Comparison of ENCODE assay signal across 8 cellular contexts in the genomic region with DNA sequence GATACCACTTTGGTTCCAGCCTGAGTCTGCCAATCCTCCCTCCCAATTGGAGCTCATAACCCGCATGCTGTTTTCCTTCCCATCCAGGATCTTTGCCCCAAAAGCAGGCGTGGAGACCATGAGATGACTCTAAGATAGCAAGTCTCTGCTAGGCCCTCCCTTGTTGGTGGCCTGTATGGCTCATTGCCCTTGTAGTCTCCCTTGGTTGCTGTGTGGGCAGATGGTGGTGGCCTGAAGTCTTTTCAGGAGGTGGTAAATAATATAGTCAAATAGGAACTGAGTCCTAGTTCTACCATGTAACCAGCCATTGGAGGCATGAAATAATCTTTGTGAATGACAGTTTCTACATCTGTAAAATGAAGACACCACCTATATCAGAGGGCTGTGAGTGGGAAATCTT. TPM values are rescaled to one million over a fixed set of nuclear protein-coding genes. Genes with fewer than 3 reads are reported as not detected.
A peak's percentile ranks its signal among the peaks of the same experiment; 100 is the strongest.
DNase-seq lines count a peak whose midpoint lies in the region; ATAC-seq and TF ChIP-seq lines count a peak whose summit lies in the region.

No MANE protein-coding gene starts in this region.

- in situ Hi-C loops in Panc1 (cut with HindIII; ENCODE audit: low pct_unique_long_range_greater_than_20kb, low sequenced_read_pairs) (no loop called here), gastrocnemius medialis (cut with MboI; ENCODE audit: low sequenced_read_pairs in 4 of 4) (no loop called here)

- intact Hi-C loops in Panc1 (cut with micrococcal nuclease; ENCODE audit: unreplicated experiment): no loop called here
- intact Hi-C loops in gastrocnemius medialis (cut with DNase I; ENCODE audit: low total_unique reads): no loop called here
- intact Hi-C loops in adrenal gland (cut with DNase I): no loop called here

- no TSS peak for BruUV-seq in Panc1 (replicated peaks; lab: Mats Ljungman, UMichigan)

- no peaks in the 10 kb centered on the region for H3K9me3 ChIP-seq in Panc1 (ENCODE audit: control insufficient read depth, insufficient read depth, low read depth, low read length)
- H3K9me3 ChIP-seq in gastrocnemius medialis: no peaks in the 10 kb centered on the region
- no peaks in the 10 kb centered on the region for H3K9me3 ChIP-seq in adrenal gland (replicated peaks in 1 of 3)

- POLR2A ChIA-PET in Panc1 (lab: Charles Lee): interaction anchor here (0.7 kb wide), 1 partner anchor 34 kb away, joined by 5 read pairs; no protein-coding TSS in a partner anchor

- no peak for ATAC-seq in Panc1
- ATAC-seq in gastrocnemius medialis: no peak
- no peak for ATAC-seq in HG03039 (IDR thresholded peaks at IDR 0.05; ENCODE audit: unreplicated experiment)
- ATAC-seq in GM18498 (IDR thresholded peaks at IDR 0.05; ENCODE audit: unreplicated experiment): no peak

- TF ChIP-seq POLR2A in gastrocnemius medialis (IDR thresholded peaks at IDR 0.05) (no peak), adrenal gland (IDR thresholded peaks at IDR 0.05) (no peak)

- no peak for DNase-seq in GM12864 (ENCODE audit: low read depth)
- DNase-seq in Panc1 (ENCODE audit: low read depth, low spot score): no peak
- no peak for DNase-seq in epithelial cell of proximal tubule (ENCODE audit: low read depth)
- no peak for DNase-seq in gastrocnemius medialis
- DNase-seq in NCI-H774 (lab: John Stamatoyannopoulos, UW): no peak
- DNase-seq in adrenal gland: no peak

- CTCF ChIA-PET in Panc1 (lab: Charles Lee): interaction anchor here (0.7 kb wide), 1 partner anchor 9 kb away, joined by 5 read pairs; no protein-coding TSS in a partner anchor

- H3K27ac ChIP-seq in Panc1 (ENCODE audit: low read length): peak overlapping the region; percentile 83
- H3K27ac ChIP-seq in gastrocnemius medialis: peak overlapping the region; percentile 74 to 91 (median 89)
- H3K27ac ChIP-seq in adrenal gland: peak overlapping the region in 2 of 5 donors; percentile 81 to 85

- H3K27me3 ChIP-seq in Panc1 (ENCODE audit: control insufficient read depth, insufficient read depth, low read length) (no peaks in the 10 kb centered on the region), gastrocnemius medialis (no peaks in the 10 kb centered on the region), adrenal gland (no peaks in the 10 kb centered on the region)

- 60 to 82% (median 74%) methylated on average over 1 to 2 of the region's 2 CpGs for WGBS in adrenal gland, 4 donors

- peak overlapping the region; percentile 77 for H3K4me3 ChIP-seq in GM12864 (ENCODE audit: low read depth, low read length)
- peak overlapping the region; percentile 67 to 68 for H3K4me3 ChIP-seq in Panc1 (ENCODE audit: low read depth in 2 of 2, low read length in 2 of 2)
- peak overlapping the region; percentile 71 for H3K4me3 ChIP-seq in epithelial cell of proximal tubule (ENCODE audit: low read depth, low read length)
- peak overlapping the region in 1 of 4 donors; percentile 67 for H3K4me3 ChIP-seq in gastrocnemius medialis
- H3K4me3 ChIP-seq in adrenal gland: peak overlapping the region in 1 of 4 donors; percentile 64

- peaks cover 6% of the 10 kb centered on the region for H3K36me3 ChIP-seq in Panc1 (ENCODE audit: control insufficient read depth, insufficient read depth, low read length)
- peaks cover 0 to 1% of the 10 kb centered on the region in 2 donors for H3K36me3 ChIP-seq in gastrocnemius medialis
- H3K36me3 ChIP-seq in adrenal gland (replicated peaks in 1 of 2): peaks cover 0 to 30% of the 10 kb centered on the region in 2 donors

- no peak for TF ChIP-seq CTCF in GM12864 (IDR thresholded peaks at IDR 0.05; ENCODE audit: low read depth, low read length, missing control alignments)
- TF ChIP-seq CTCF in Panc1 (IDR thresholded peaks at IDR 0.05): no peak
- TF ChIP-seq CTCF in epithelial cell of proximal tubule (conservative IDR thresholded peaks at IDR 0.05; ENCODE audit: low read depth, low read length): no peak
- TF ChIP-seq CTCF in gastrocnemius medialis (IDR thresholded peaks at IDR 0.05 in 4 of 5, conservative IDR thresholded peaks at IDR 0.05 in 1 of 5): no peak
- no peak for TF ChIP-seq CTCF in adrenal gland (IDR thresholded peaks at IDR 0.05)

- H3K4me1 ChIP-seq in Panc1 (ENCODE audit: control insufficient read depth, insufficient read depth, low read length): peaks cover 26% of the 10 kb centered on the region
- H3K4me1 ChIP-seq in gastrocnemius medialis: peaks cover 3 to 7% of the 10 kb centered on the region in 2 donors
- H3K4me1 ChIP-seq in adrenal gland (replicated peaks in 1 of 2): peaks cover 0 to 15% of the 10 kb centered on the region in 2 donors

RNA-seq across cellular contexts. Expression of a gene that starts 1.2 kb away (rescaled TPM):
- 221 TPM for total RNA-seq in Panc1 (2021; ENCODE audit: unreplicated experiment)
- polyA plus RNA-seq in Panc1 (2012; ENCODE audit: insufficient read length): 308 TPM
- total RNA-seq in epithelial cell of proximal tubule: 28.5 and 55.1 TPM in 2 replicates
- total RNA-seq in gastrocnemius medialis: 10 to 100 TPM; 16.7 to 37.8 (median 26.2) TPM
- 100 to 1,000 TPM in 5 of 8 donors, 10 to 100 TPM in 3; 68.8 to 170 (median 137) TPM for total RNA-seq in adrenal gland
- 100 to 1,000 TPM in 1 of 3 donors, 10 to 100 TPM in 2; 55.4 to 133 (median 56.8) TPM for polyA plus RNA-seq in adrenal gland

RNA-seq across cellular contexts. Expression of a gene that starts 7.2 kb away (rescaled TPM):
- 317 TPM for total RNA-seq in Panc1 (2021; ENCODE audit: unreplicated experiment)
- 556 TPM for polyA plus RNA-seq in Panc1 (2012; ENCODE audit: insufficient read length)
- 116 and 144 TPM in 2 replicates for total RNA-seq in epithelial cell of proximal tubule
- total RNA-seq in gastrocnemius medialis: 10 to 100 TPM; 19.8 to 54.5 (median 39.0) TPM
- total RNA-seq in adrenal gland: 100 to 1,000 TPM in 7 of 8 donors, 10 to 100 TPM in 1; 85.6 to 142 (median 113) TPM
- 100 to 1,000 TPM; 155 to 287 (median 216) TPM for polyA plus RNA-seq in adrenal gland

RNA-seq across cellular contexts. Expression of a gene that starts 14.2 kb away (rescaled TPM):
- total RNA-seq in Panc1 (2021; ENCODE audit: unreplicated experiment): 225 TPM
- 389 TPM for polyA plus RNA-seq in Panc1 (2012; ENCODE audit: insufficient read length)
- 51.1 and 74.1 TPM in 2 replicates for total RNA-seq in epithelial cell of proximal tubule
- 10 to 100 TPM; 30.9 to 55.4 (median 45.3) TPM for total RNA-seq in gastrocnemius medialis
- total RNA-seq in adrenal gland: 10 to 100 TPM; 25.1 to 74.5 (median 50.0) TPM
- 100 to 1,000 TPM; 104 to 451 (median 241) TPM for polyA plus RNA-seq in adrenal gland

RNA-seq across cellular contexts. Expression of a gene that starts 18.4 kb away (rescaled TPM):
- total RNA-seq in Panc1 (2021; ENCODE audit: unreplicated experiment) (113 TPM), epithelial cell of proximal tubule (33.6 and 55.8 TPM in 2 replicates), gastrocnemius medialis (10 to 100 TPM; 17.6 to 28.3 (median 20.1) TPM), adrenal gland (10 to 100 TPM; 18.1 to 47.1 (median 26.6) TPM)
- 123 TPM for polyA plus RNA-seq in Panc1 (2012; ENCODE audit: insufficient read length)
- 100 to 1,000 TPM in 2 of 3 donors, 1 to 10 TPM in 1; 8.6 to 142 (median 103) TPM for polyA plus RNA-seq in adrenal gland

RNA-seq across cellular contexts. Expression of a gene that starts 20.7 kb away (rescaled TPM):
- total RNA-seq in Panc1 (2021; ENCODE audit: unreplicated experiment): 60.4 TPM
- polyA plus RNA-seq in Panc1 (2012; ENCODE audit: insufficient read length): 104 TPM
- 20.7 and 27.7 TPM in 2 replicates for total RNA-seq in epithelial cell of proximal tubule
- total RNA-seq in gastrocnemius medialis: 100 to 1,000 TPM in 3 of 4 donors, 10 to 100 TPM in 1; 88.4 to 148 (median 116) TPM
- 100 to 1,000 TPM in 1 of 8 donors, 10 to 100 TPM in 7; 29.4 to 101 (median 55.5) TPM for total RNA-seq in adrenal gland
- 10 to 100 TPM; 17.2 to 48.0 (median 42.7) TPM for polyA plus RNA-seq in adrenal gland
